ENCODE assay signal across 8 cellular contexts in the genomic region with DNA sequence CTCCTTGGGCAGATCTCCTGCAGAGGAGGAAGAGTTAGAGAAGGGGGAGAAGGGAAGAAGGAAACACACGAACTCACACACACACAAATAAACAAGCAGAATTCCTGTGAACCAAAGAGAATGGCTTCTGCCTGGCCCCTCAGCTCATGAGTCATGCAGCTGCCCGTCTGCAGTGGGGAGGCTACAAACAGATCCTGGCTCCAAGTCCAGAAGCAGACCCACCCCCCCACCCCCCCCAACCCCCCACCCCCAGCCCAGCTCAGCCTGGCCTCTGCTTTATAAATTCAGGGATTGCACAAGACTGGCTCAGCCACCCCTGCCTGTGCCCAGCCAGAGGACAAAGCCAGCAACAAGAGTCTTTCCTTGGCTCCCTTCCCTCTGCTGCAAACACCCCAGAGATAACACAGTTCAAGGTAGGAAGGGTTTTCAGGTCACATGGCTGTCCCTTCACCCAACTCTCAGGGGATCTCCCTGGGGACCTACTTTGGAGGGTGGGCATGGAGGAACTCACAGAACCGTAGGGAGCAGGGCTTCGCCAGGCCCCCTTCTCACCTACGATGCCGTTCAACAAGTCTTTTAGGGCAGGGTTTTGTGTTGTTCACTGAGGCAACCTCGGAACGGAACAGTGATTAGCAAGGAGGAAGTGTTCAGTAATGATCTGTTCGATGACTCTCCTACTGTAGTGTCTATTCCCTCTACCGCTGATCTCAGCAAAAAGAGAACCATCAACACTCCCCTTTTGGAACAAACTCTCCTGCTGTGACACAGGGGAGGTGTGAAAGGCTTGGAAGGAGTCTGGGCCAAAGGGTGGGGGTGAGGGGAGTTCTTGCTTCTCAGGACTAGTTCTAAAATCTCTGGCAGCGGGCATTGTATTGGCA. TPM values are rescaled to one million over a fixed set of nuclear protein-coding genes. Genes with fewer than 3 reads are reported as not detected.
DNase-seq lines count a peak whose midpoint lies in the region; FAIRE-seq and TF ChIP-seq lines count a peak whose summit lies in the region.

No MANE protein-coding gene starts in this region.

- H3K4me1 ChIP-seq in endothelial cell of umbilical vein (ENCODE audit: control insufficient read depth, extremely low read depth, insufficient read depth, low read length): peaks cover 62% of the 10 kb centered on the region
- H3K4me1 ChIP-seq in MM.1S (ENCODE audit: low read length): no peaks in the 10 kb centered on the region

- peaks cover 72% of the 10 kb centered on the region for H3K4me1 Mint-ChIP-seq in nephron progenitor cell

- no peak for TF ChIP-seq POLR2A in endothelial cell of umbilical vein (IDR thresholded peaks at IDR 0.05; ENCODE audit: low read depth, low read length)

- H3F3A ChIP-seq in MM.1S (ENCODE audit: insufficient read depth, low read length): no peaks in the 10 kb centered on the region

- dilution Hi-C loops in endothelial cell of umbilical vein (cut with MboI; ENCODE audit: extremely low pct_ligation_motif_present, low sequenced_read_pairs): no loop called here

- POLR2A ChIA-PET in endothelial cell of umbilical vein (lab: Charles Lee): no interaction called here

- BruUV-seq in endothelial cell of umbilical vein (replicated peaks; lab: Mats Ljungman, UMichigan): no TSS peak

- peak overlapping the region; percentile 43 for H3K9ac ChIP-seq in endothelial cell of umbilical vein (replicated peaks; ENCODE audit: extremely low read depth, insufficient read depth, low read length)
- no peak overlapping the region for H3K9ac ChIP-seq in MM.1S (ENCODE audit: low read length)

- H3K79me2 ChIP-seq in endothelial cell of umbilical vein (ENCODE audit: control insufficient read depth, insufficient read depth, low read length) (no peaks in the 10 kb centered on the region), MM.1S (ENCODE audit: low read length) (no peaks in the 10 kb centered on the region)

- no peaks in the 10 kb centered on the region for H3K36me3 ChIP-seq in endothelial cell of umbilical vein (ENCODE audit: control insufficient read depth in 2 of 2, extremely low read depth in 1 of 2, insufficient read depth in 2 of 2, low read length in 2 of 2)
- H3K36me3 ChIP-seq in MM.1S (replicated peaks; ENCODE audit: insufficient read depth, low read length): no peaks in the 10 kb centered on the region

- no peak overlapping the region for H3K4me3 Mint-ChIP-seq in nephron progenitor cell

- CTCF ChIA-PET in endothelial cell of umbilical vein (lab: Charles Lee): interaction anchor here (1.4 to 2.9 kb wide), 4 partner anchors 18 to 242 kb away, joined by 3 to 8 read pairs (median 4); a partner anchor contains a TSS

- H3K9me1 ChIP-seq in endothelial cell of umbilical vein (replicated peaks; ENCODE audit: control insufficient read depth, extremely low read depth, insufficient read depth, low read length): no peaks in the 10 kb centered on the region

- peak overlapping the region; percentile 64 for H3K4me2 ChIP-seq in endothelial cell of umbilical vein (ENCODE audit: insufficient read depth, low read length)
- no peak overlapping the region for H3K4me2 ChIP-seq in MM.1S (ENCODE audit: low read depth, low read length)

- H3K27me3 ChIP-seq in endothelial cell of umbilical vein (ENCODE audit: control insufficient read depth in 2 of 2, insufficient read depth in 2 of 2, low read length in 2 of 2) (no peaks in the 10 kb centered on the region), MM.1S (replicated peaks; ENCODE audit: insufficient read depth, low read length) (no peaks in the 10 kb centered on the region)

- no peaks in the 10 kb centered on the region for H3K9me2 ChIP-seq in MM.1S (replicated peaks; ENCODE audit: insufficient read depth, low read length)

- H3K4me3 ChIP-seq in endothelial cell of umbilical vein (replicated peaks in 1 of 3; ENCODE audit: insufficient read depth in 1 of 3, low read depth in 1 of 3, low read length in 3 of 3) (no peak overlapping the region), MM.1S (ENCODE audit: low read length) (no peak overlapping the region)

- peak overlapping the region; percentile 96 for H3K27ac Mint-ChIP-seq in nephron progenitor cell

- H3K36me3 Mint-ChIP-seq in nephron progenitor cell (ENCODE audit: low read depth): peaks cover 35% of the 10 kb centered on the region

- peak; percentile 84 for DNase-seq in ELR (ENCODE audit: low read depth)
- DNase-seq in NOMO-1 treated with DMSO at 0.1 percent for 48 hours (lab: John Stamatoyannopoulos, UW; ENCODE audit: unreplicated experiment): peak; percentile 72
- DNase-seq in endothelial cell of umbilical vein (ENCODE audit: low read depth, low spot score): peak; percentile 78
- DNase-seq in nephron progenitor cell: no peak
- DNase-seq in NCI-H2107 treated with DMSO at 0.1 percent for 48 hours (lab: John Stamatoyannopoulos, UW; ENCODE audit: unreplicated experiment): no peak
- DNase-seq in MM.1S: no peak
- no peak for DNase-seq in activated CD4-positive, alpha-beta T cell treated with anti-CD3 and anti-CD28 coated beads, Interleukin-2, amount 50 U/mL, for 1 hour
- DNase-seq in HuH-7.5 (ENCODE audit: low spot score): no peak

- TF ChIP-seq CTCF in endothelial cell of umbilical vein (IDR thresholded peaks at IDR 0.05; ENCODE audit: extremely low read depth in 1 of 2, insufficient read depth in 1 of 2, low read depth in 1 of 2, low read length in 2 of 2) (no peak), nephron progenitor cell (IDR thresholded peaks at IDR 0.05) (no peak), MM.1S (IDR thresholded peaks at IDR 0.05; ENCODE audit: low read length) (no peak)

- intact Hi-C loops in endothelial cell of umbilical vein (cut with micrococcal nuclease): loop anchor here (1.0 kb wide), 1 partner anchor 29 kb away; no protein-coding TSS in a partner anchor

- peak; percentile 92 for FAIRE-seq in endothelial cell of umbilical vein (lab: Jason Lieb, UNC)

- no peaks in the 10 kb centered on the region for H3K9me3 Mint-ChIP-seq in nephron progenitor cell

- no peaks in the 10 kb centered on the region for H3K27me3 Mint-ChIP-seq in nephron progenitor cell (ENCODE audit: low read depth, poor library complexity)

- H2AFZ ChIP-seq in endothelial cell of umbilical vein (ENCODE audit: low read depth, low read length): peak overlapping the region; percentile 69
- H2AFZ ChIP-seq in MM.1S (ENCODE audit: low read length): no peak overlapping the region

- H3K9me3 ChIP-seq in endothelial cell of umbilical vein (replicated peaks; ENCODE audit: control insufficient read depth, insufficient read depth, low read length) (no peaks in the 10 kb centered on the region), MM.1S (replicated peaks; ENCODE audit: insufficient read depth, low read length) (no peaks in the 10 kb centered on the region)

- H3K27ac ChIP-seq in endothelial cell of umbilical vein (ENCODE audit: insufficient read depth, low read depth, low read length) (peak overlapping the region; percentile 85), MM.1S (ENCODE audit: low read length) (no peak overlapping the region)

- H4K20me1 ChIP-seq in endothelial cell of umbilical vein (replicated peaks; ENCODE audit: control insufficient read depth, extremely low read depth, insufficient read depth, low read length) (no peaks in the 10 kb centered on the region), MM.1S (ENCODE audit: insufficient read depth, low read length) (no peaks in the 10 kb centered on the region)

TF ChIP-seq in endothelial cell of umbilical vein, 7 proteins besides CTCF, POLR2A, EP300 and RAD21:
- peak; percentile 50 for TF ChIP-seq FOS (IDR thresholded peaks at IDR 0.05; ENCODE audit: borderline replicate concordance, insufficient read depth, low read length)
- no peak for TF ChIP-seq GATA2 (IDR thresholded peaks at IDR 0.05; ENCODE audit: insufficient read depth, insufficient read length, low read depth, low read length)

RNA-seq across cellular contexts. Expression of a gene that starts 35.5 kb away (rescaled TPM):
- 952 and 1,303 TPM in 2 replicates for total RNA-seq in endothelial cell of umbilical vein
- polyA plus RNA-seq in endothelial cell of umbilical vein: 1,047 and 1,363 TPM in 2 replicates
- 1,329 and 1,448 TPM in 2 replicates for polyA plus RNA-seq in endothelial cell of umbilical vein (2011; cell fraction: cytosol; rRNA removed)
- 314 and 358 TPM in 2 replicates for polyA plus RNA-seq in endothelial cell of umbilical vein (2011; cell fraction: nucleus; rRNA removed)
- polyA plus RNA-seq in endothelial cell of umbilical vein (2012): 1,567 and 2,454 TPM in 2 replicates
- polyA minus RNA-seq in endothelial cell of umbilical vein: 388 and 392 TPM in 2 replicates
- polyA minus RNA-seq in endothelial cell of umbilical vein (2011; cell fraction: cytosol; rRNA and poly(A)+ RNA removed): 855 TPM
- 174 and 196 TPM in 2 replicates for polyA minus RNA-seq in endothelial cell of umbilical vein (2011; cell fraction: nucleus; rRNA and poly(A)+ RNA removed)

RNA-seq across cellular contexts. Expression of a gene that starts 35.6 kb away (rescaled TPM):
- total RNA-seq in endothelial cell of umbilical vein: 8.6 and 11.7 TPM in 2 replicates
- polyA plus RNA-seq in endothelial cell of umbilical vein: 5.1 and 5.5 TPM in 2 replicates
- polyA plus RNA-seq in endothelial cell of umbilical vein (2011; cell fraction: cytosol; rRNA removed): 2.4 and 3.2 TPM in 2 replicates
- 28.0 and 29.1 TPM in 2 replicates for polyA plus RNA-seq in endothelial cell of umbilical vein (2011; cell fraction: nucleus; rRNA removed)
- polyA plus RNA-seq in endothelial cell of umbilical vein (2012): 4.6 and 5.0 TPM in 2 replicates
- 15.5 and 20.2 TPM in 2 replicates for polyA minus RNA-seq in endothelial cell of umbilical vein
- 3.9 TPM for polyA minus RNA-seq in endothelial cell of umbilical vein (2011; cell fraction: cytosol; rRNA and poly(A)+ RNA removed)
- 16.5 and 30.4 TPM in 2 replicates for polyA minus RNA-seq in endothelial cell of umbilical vein (2011; cell fraction: nucleus; rRNA and poly(A)+ RNA removed)

Comparison
In these comparisons a context has a peak if more than half of its experiments do, and no peak if none do; other contexts are left out.
1. DNase-seq: peak in ELR (single experiment), NOMO-1 treated with DMSO at 0.1 percent for 48 hours (single experiment) and endothelial cell of umbilical vein (single experiment); none in nephron progenitor cell (single experiment), NCI-H2107 treated with DMSO at 0.1 percent for 48 hours (single experiment), MM.1S (single experiment), activated CD4-positive, alpha-beta T cell treated with anti-CD3 and anti-CD28 coated beads, Interleukin-2, amount 50 U/mL, for 1 hour (single experiment) and HuH-7.5 (single experiment).